In genomic region chr10:112970036-112970435, GRCh38 we compare ENCODE assay signal across 17 cellular contexts. TPM values are rescaled to one million over a fixed set of nuclear protein-coding genes. Genes with fewer than 3 reads are reported as not detected.
A peak's percentile ranks its signal among the peaks of the same experiment; 100 is the strongest.
DNase-seq lines count a peak whose midpoint lies in the region; ATAC-seq, FAIRE-seq and TF ChIP-seq lines count a peak whose summit lies in the region.
"Had no signal": no experiment of that assay in that cellular context is flagged by ENCODE, and none has a peak within 500 bp of the region (broad histone marks: within the 10 kb centered on the region; RNA-seq: fewer than 3 reads in every experiment).

No MANE protein-coding gene starts in this region.

- H3K4me3 Mint-ChIP-seq in activated naive CD4-positive, alpha-beta T cell treated with anti-CD3 and anti-CD28 coated beads, Interleukin-2, amount 10 ng/mL, durations not matched to agents 7 days and 5 days = no peak overlapping the region
- H3K4me3 Mint-ChIP-seq: CD8-positive, alpha-beta T cell; GM23338; HFFc6 had no signal

- H3K4me1 ChIP-seq in HepG2 (ENCODE audit: insufficient read depth, low read length) = peaks cover 39% of the 10 kb centered on the region
- H3K4me1 ChIP-seq in right lobe of liver = no peaks in the 10 kb centered on the region
- peaks cover 23% of the 10 kb centered on the region for H3K4me1 ChIP-seq in RWPE2 (ENCODE audit: insufficient read depth, poor library complexity, severe bottlenecking)

- no TSS peak for BruUV-seq in HepG2 (replicated peaks; lab: Mats Ljungman, UMichigan)

- H3K27me3 Mint-ChIP-seq in activated naive CD4-positive, alpha-beta T cell treated with anti-CD3 and anti-CD28 coated beads, Interleukin-2, amount 10 ng/mL, durations not matched to agents 7 days and 5 days = peaks cover 48% of the 10 kb centered on the region

- TF ChIP-seq EP300 in HepG2 (IDR thresholded peaks at IDR 0.05; ENCODE audit: low read depth in 2 of 2, low read length in 2 of 2) (no peak), HepG2 (CRISPR knock-in tag; IDR thresholded peaks at IDR 0.05; ENCODE audit: borderline replicate concordance) (no peak)

- H3K27ac Mint-ChIP-seq in activated naive CD4-positive, alpha-beta T cell treated with anti-CD3 and anti-CD28 coated beads, Interleukin-2, amount 10 ng/mL, durations not matched to agents 7 days and 5 days = no peak overlapping the region
- H3K27ac Mint-ChIP-seq: CD8-positive, alpha-beta T cell; HFFc6 had no signal

- H3K27ac ChIP-seq in HepG2 (ENCODE audit: extremely low read length, insufficient read depth, low read length) (no peak overlapping the region), right lobe of liver (no peak overlapping the region), RWPE2 (ENCODE audit: poor library complexity, severe bottlenecking) (peak overlapping the region; percentile 20)
- H3K27ac ChIP-seq: HL-60 had no signal

- no peak for TF ChIP-seq CTCF in HepG2 (CRISPR knock-in tag; IDR thresholded peaks at IDR 0.05)
- no peak for TF ChIP-seq CTCF in right lobe of liver (IDR thresholded peaks at IDR 0.05)
- TF ChIP-seq CTCF in RWPE2 (IDR thresholded peaks at IDR 0.05; ENCODE audit: poor library complexity, severe bottlenecking) = no peak
- TF ChIP-seq CTCF in fibroblast of villous mesenchyme (IDR thresholded peaks at IDR 0.05; ENCODE audit: insufficient read depth, low read depth, low read length) = no peak

- no peak for TF ChIP-seq RAD21 in HepG2 (CRISPR knock-in tag; IDR thresholded peaks at IDR 0.05)

- no peaks in the 10 kb centered on the region for H3K9me3 Mint-ChIP-seq in activated naive CD4-positive, alpha-beta T cell treated with anti-CD3 and anti-CD28 coated beads, Interleukin-2, amount 10 ng/mL, durations not matched to agents 7 days and 5 days
- H3K9me3 Mint-ChIP-seq: CD8-positive, alpha-beta T cell; GM23338; HFFc6 had no signal

- no peak overlapping the region for H3K4me2 ChIP-seq in HepG2 (ENCODE audit: low read depth, low read length)
- H3K4me2 ChIP-seq: GM23338 had no signal

- H4K20me1 ChIP-seq in HepG2 (ENCODE audit: insufficient read depth, low read length) = peaks cover 82% of the 10 kb centered on the region

- H3K9ac ChIP-seq in HepG2 (ENCODE audit: insufficient read depth, low read depth, low read length) = no peak overlapping the region

- no peak for ATAC-seq in HepG2
- no peak for ATAC-seq in right lobe of liver
- no peak for ATAC-seq in RWPE2 (ENCODE audit: low read depth)
- ATAC-seq in GM19328 (IDR thresholded peaks at IDR 0.05; ENCODE audit: unreplicated experiment) = no peak
- ATAC-seq: CD8-positive, alpha-beta T cell had no signal

- H3K36me3 ChIP-seq in HepG2 (replicated peaks in 1 of 2; ENCODE audit: control insufficient read depth in 1 of 2, insufficient read depth in 2 of 2, low read length in 2 of 2) (peaks cover 20 to 54% of the 10 kb centered on the region in 2 experiments), right lobe of liver (peaks cover 0 to 27% (median 16%) of the 10 kb centered on the region in 4 donors), RWPE2 (ENCODE audit: low read depth) (peaks cover 57% of the 10 kb centered on the region)

- 87% methylated on average over 4 of the region's 4 CpGs for WGBS in HepG2 (ENCODE audit: low lambda C conversion rate)
- 77% methylated on average over 4 of the region's 4 CpGs for WGBS in right lobe of liver (ENCODE audit: insufficient coverage, low coverage, low lambda C conversion rate, missing lambda C conversion rate)

- peaks cover 86% of the 10 kb centered on the region for H3K79me2 ChIP-seq in HepG2 (ENCODE audit: insufficient read depth, low read length)

- CTCF ChIA-PET in HepG2 (lab: Yijun Ruan, JAX; ENCODE audit: low intra/inter-chr PET ratio, low total read pairs) = no interaction called here
- CTCF ChIA-PET in activated naive CD4-positive, alpha-beta T cell treated with anti-CD3 and anti-CD28 coated beads, Interleukin-2, amount 10 ng/mL, durations not matched to agents 7 days and 5 days (lab: Charles Lee) = no interaction called here

- TF ChIP-seq POLR2A in HepG2 (IDR thresholded peaks at IDR 0.05; ENCODE audit: insufficient read depth in 1 of 2, low read depth in 2 of 2, low read length in 2 of 2) (no peak), right lobe of liver (IDR thresholded peaks at IDR 0.05) (no peak)

- POLR2A ChIA-PET in HepG2 (lab: Yijun Ruan, JAX) = no interaction called here

- no peaks in the 10 kb centered on the region for H3K9me3 ChIP-seq in HepG2 (ENCODE audit: low read length)
- H3K9me3 ChIP-seq in right lobe of liver = no peaks in the 10 kb centered on the region
- no peaks in the 10 kb centered on the region for H3K9me3 ChIP-seq in RWPE2 (ENCODE audit: severe bottlenecking)

- H3K27me3 ChIP-seq in HepG2 (ENCODE audit: control insufficient read depth in 1 of 2, insufficient read depth in 2 of 2, low read length in 2 of 2) = no peaks in the 10 kb centered on the region
- no peaks in the 10 kb centered on the region for H3K27me3 ChIP-seq in right lobe of liver
- H3K27me3 ChIP-seq in RWPE2 (ENCODE audit: insufficient read depth, poor library complexity, severe bottlenecking) = no peaks in the 10 kb centered on the region

- H3K4me3 ChIP-seq in HepG2 (replicated peaks in 1 of 3; ENCODE audit: insufficient read depth in 1 of 3, low read depth in 2 of 3, low read length in 3 of 3) (no peak overlapping the region), right lobe of liver (no peak overlapping the region), RWPE2 (ENCODE audit: severe bottlenecking) (no peak overlapping the region), fibroblast of villous mesenchyme (ENCODE audit: low read depth, low read length) (no peak overlapping the region)
- H3K4me3 ChIP-seq: GM23338 had no signal

- DNase-seq in HepG2 (ENCODE audit: low spot score) = no peak
- no peak for DNase-seq in right lobe of liver
- DNase-seq in RWPE2 (ENCODE audit: low spot score) = no peak
- peak; percentile 34 for DNase-seq in fibroblast of villous mesenchyme (ENCODE audit: low read depth)
- no peak for DNase-seq in activated naive CD4-positive, alpha-beta T cell treated with anti-CD3 and anti-CD28 coated beads, Interleukin-2, amount 10 ng/mL, durations not matched to agents 7 days and 5 days
- DNase-seq in SIG-M5 treated with dmso at 0.1 percent for 504 hours (lab: John Stamatoyannopoulos, UW; ENCODE audit: unreplicated experiment) = no peak
- DNase-seq: CD8-positive, alpha-beta T cell; HFFc6; KBM-7; NCI-H1048; NCI-H1930; NCI-H774; SIG-M5 had no signal

- intact Hi-C loops in HepG2 (cut with micrococcal nuclease; ENCODE audit: unreplicated experiment) (no loop called here), right lobe of liver (cut with DNase I) (no loop called here)

- no peaks in the 10 kb centered on the region for H3K36me3 Mint-ChIP-seq in activated naive CD4-positive, alpha-beta T cell treated with anti-CD3 and anti-CD28 coated beads, Interleukin-2, amount 10 ng/mL, durations not matched to agents 7 days and 5 days
- H3K36me3 Mint-ChIP-seq: CD8-positive, alpha-beta T cell had no signal

- no peaks in the 10 kb centered on the region for H3K4me1 Mint-ChIP-seq in activated naive CD4-positive, alpha-beta T cell treated with anti-CD3 and anti-CD28 coated beads, Interleukin-2, amount 10 ng/mL, durations not matched to agents 7 days and 5 days

- FAIRE-seq in HepG2 (lab: Jason Lieb, UNC) = no peak
- FAIRE-seq: RCC 7860 had no signal

- in situ Hi-C loops in HepG2 (cut with HindIII; ENCODE audit: extremely low pct_ligation_motif_present, low pct_unique_long_range_greater_than_20kb) = no loop called here

- H2AFZ ChIP-seq in HepG2 (ENCODE audit: low read length) = no peak overlapping the region
- H2AFZ ChIP-seq: GM23338 had no signal

TF ChIP-seq in HepG2, 621 proteins besides CTCF, POLR2A, EP300 and RAD21 (continues in another document):
- TF ChIP-seq GFI1 (CRISPR knock-in tag; IDR thresholded peaks at IDR 0.05; ENCODE audit: borderline replicate concordance) (no peak), ZNF10 (CRISPR knock-in tag; IDR thresholded peaks at IDR 0.05; ENCODE audit: borderline replicate concordance, low read depth) (no peak), HDAC1 (CRISPR knock-in tag; IDR thresholded peaks at IDR 0.05) (peak; percentile 17; the same call in 1 of the 2 replicates), ZNF225 (CRISPR knock-in tag; IDR thresholded peaks at IDR 0.05) (no peak), ZNF382 (CRISPR knock-in tag; IDR thresholded peaks at IDR 0.05; ENCODE audit: borderline replicate concordance) (no peak), ZNF501 (CRISPR knock-in tag; IDR thresholded peaks at IDR 0.05) (no peak), ZNF205 (CRISPR knock-in tag; IDR thresholded peaks at IDR 0.05) (no peak), SALL2 (CRISPR knock-in tag; IDR thresholded peaks at IDR 0.05) (no peak), NFYB (CRISPR knock-in tag; IDR thresholded peaks at IDR 0.05) (no peak)

RNA-seq across cellular contexts. Expression of gene TCF7L2, which starts 20.0 kb away (rescaled TPM):
- total RNA-seq in HepG2 (2016; rRNA removed; fragmentation: Illumina TruSeq; extraction: Trizol) = 3.5 and 3.9 TPM in 2 replicates
- total RNA-seq in HepG2 (2016; cell fraction: cytosol; rRNA removed; fragmentation: Illumina TruSeq; extraction: Trizol; ENCODE audit: low read depth) = 0.79 and 0.81 TPM in 2 replicates
- 2.8 and 2.9 TPM in 2 replicates for total RNA-seq in HepG2 (2016; cell fraction: insoluble cytoplasmic fraction; rRNA removed; fragmentation: Illumina TruSeq; extraction: Trizol)
- 2.6 and 2.9 TPM in 2 replicates for total RNA-seq in HepG2 (2016; cell fraction: membrane; rRNA removed; fragmentation: Illumina TruSeq; extraction: Trizol)
- 16.4 and 18.5 TPM in 2 replicates for total RNA-seq in HepG2 (2016; cell fraction: nucleus; rRNA removed; fragmentation: Illumina TruSeq; extraction: Trizol)
- 13.7 and 14.5 TPM in 2 replicates for polyA plus RNA-seq in HepG2 (2011; rRNA removed)
- 3.7 and 4.1 TPM in 2 replicates for polyA plus RNA-seq in HepG2 (2011; cell fraction: cytosol; rRNA removed)
- polyA plus RNA-seq in HepG2 (2011; cell fraction: nucleus; rRNA removed) = 43.1 and 52.5 TPM in 2 replicates
- polyA plus RNA-seq in HepG2 (2012) = 20.4 and 29.8 TPM in 2 replicates
- polyA plus RNA-seq in HepG2 (2016; cell fraction: cytosol; fragmentation: Illumina TruSeq; extraction: Trizol; ENCODE audit: low read depth) = 0.61 and 0.64 TPM in 2 replicates
- polyA plus RNA-seq in HepG2 (2016; cell fraction: insoluble cytoplasmic fraction; fragmentation: Illumina TruSeq; extraction: Trizol; ENCODE audit: low read depth) = 8.5 and 14.1 TPM in 2 replicates
- 2.6 and 3.5 TPM in 2 replicates for polyA plus RNA-seq in HepG2 (2016; cell fraction: membrane; fragmentation: Illumina TruSeq; extraction: Trizol; ENCODE audit: low read depth)
- polyA plus RNA-seq in HepG2 (2016; cell fraction: nucleus; fragmentation: Illumina TruSeq; extraction: Trizol; ENCODE audit: insufficient read depth, low read depth) = 25.0 and 27.3 TPM in 2 replicates
- polyA minus RNA-seq in HepG2 (2011; rRNA and poly(A)+ RNA removed; ENCODE audit: low replicate concordance) = 13.5 and 39.4 TPM in 2 replicates
- 13.6 and 18.3 TPM in 2 replicates for polyA minus RNA-seq in HepG2 (2011; cell fraction: cytosol; rRNA and poly(A)+ RNA removed)
- polyA minus RNA-seq in HepG2 (2011; cell fraction: nucleus; rRNA and poly(A)+ RNA removed) = 74.9 and 75.2 TPM in 2 replicates
- total RNA-seq in right lobe of liver = 10 to 100 TPM in 5 of 6 experiments, 1 to 10 TPM in 1; 9.4 to 33.2 (median 16.7) TPM
- total RNA-seq in fibroblast of villous mesenchyme = 7.1 and 12.5 TPM in 2 replicates
